In genomic region chr20:59676126-59676876, GRCh38 we compare ENCODE assay signal across 19 cellular contexts.
DNase-seq lines count a peak whose midpoint lies in the region; ATAC-seq and TF ChIP-seq lines count a peak whose summit lies in the region.
"Had no signal": no experiment of that assay in that cellular context is flagged by ENCODE, and none has a peak within 500 bp of the region (broad histone marks: within the 10 kb centered on the region; RNA-seq: fewer than 3 reads in every experiment).

No MANE protein-coding gene starts in this region.

- H3K9me3 ChIP-seq in left ventricle myocardium inferior (replicated peaks): no peaks in the 10 kb centered on the region
- H3K9me3 ChIP-seq: A549, Caco-2, Peyer's patch had no signal

- intact Hi-C loops in Right ventricle myocardium inferior (cut with DNase I) (no loop called here), left ventricle myocardium inferior (cut with micrococcal nuclease) (no loop called here)

- TF ChIP-seq CTCF in left ventricle myocardium inferior (IDR thresholded peaks at IDR 0.05; ENCODE audit: borderline replicate concordance): no peak

- peaks cover 19% of the 10 kb centered on the region for H3K4me1 ChIP-seq in left ventricle myocardium inferior
- H3K4me1 ChIP-seq: A549, Caco-2, Peyer's patch had no signal

- no peak for DNase-seq in Right ventricle myocardium inferior (ENCODE audit: missing footprints)
- DNase-seq in left ventricle myocardium inferior: no peak
- DNase-seq in left kidney (ENCODE audit: low read depth, low spot score): peak; percentile 10
- no peak for DNase-seq in erythroblast (lab: John Stamatoyannopoulos, UW)
- DNase-seq in HK-2 (ENCODE audit: unreplicated experiment): no peak
- no peak for DNase-seq in NCI-H2107 treated with DMSO at 0.1 percent for 48 hours (lab: John Stamatoyannopoulos, UW; ENCODE audit: unreplicated experiment)
- DNase-seq in activated CD4-positive, CD25-positive, alpha-beta regulatory T cell treated with anti-CD3 and anti-CD28 coated beads, Interleukin-2, amount 50 U/mL, for 72 hours: no peak
- DNase-seq: Caco-2, GDM1, H7, NCI-H1092 treated with DMSO at 0.1 percent for 48 hours, NCI-H1694, NCI-H774, Peyer's patch, SHP77 treated with DMSO at 0.1 percent for 48 hours had no signal

- peaks cover 34% of the 10 kb centered on the region for H3K27me3 ChIP-seq in left ventricle myocardium inferior (ENCODE audit: low read depth)
- H3K27me3 ChIP-seq: Peyer's patch had no signal

- H3K27ac ChIP-seq in left ventricle myocardium inferior (replicated peaks) (no peak overlapping the region), cingulate gyrus (ENCODE audit: low read depth, low read length) (peak overlapping the region; percentile 69)
- H3K27ac ChIP-seq: A549, KMS-11, Peyer's patch had no signal

- TF ChIP-seq POLR2A in erythroblast (IDR thresholded peaks at IDR 0.05; ENCODE audit: low read length): no peak

- H3K4me3 ChIP-seq in left ventricle myocardium inferior: no peak overlapping the region
- H3K4me3 ChIP-seq: A549, Peyer's patch had no signal

- ATAC-seq in Right ventricle myocardium inferior: peak; percentile 20
- ATAC-seq: A549, HepG2 had no signal

- no peaks in the 10 kb centered on the region for H3K36me3 ChIP-seq in left ventricle myocardium inferior
- H3K36me3 ChIP-seq: Peyer's patch had no signal
